Comparison of ENCODE assay signal across 6 cellular contexts in the genomic region with DNA sequence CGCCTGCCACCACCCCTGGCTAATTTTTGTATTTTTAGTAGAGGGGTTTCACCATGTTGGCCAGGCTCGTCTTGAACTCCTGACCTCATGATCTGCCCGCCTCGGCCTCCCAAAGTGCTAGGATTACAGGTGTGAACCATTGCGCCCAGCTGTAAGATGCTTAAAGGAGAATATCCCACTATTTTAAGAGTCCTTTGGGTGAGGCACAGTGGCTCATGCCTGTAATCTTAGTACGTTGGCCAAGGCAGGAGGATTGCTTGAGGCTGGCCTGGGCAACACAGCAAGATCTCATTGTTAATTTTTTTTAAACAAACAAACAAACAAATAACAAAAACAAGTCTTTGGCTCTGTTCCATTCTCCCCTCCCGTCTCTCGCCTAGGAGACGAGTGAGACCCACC. TPM values are rescaled to one million over a fixed set of nuclear protein-coding genes. Genes with fewer than 3 reads are reported as not detected.
DNase-seq lines count a peak whose midpoint lies in the region; TF ChIP-seq lines count a peak whose summit lies in the region.
"Not testable (repeated sequence)": the region's sequence is repeated elsewhere in the genome, so short reads cannot be mapped to it uniquely, and the experiment has no call there.
"Had no signal": no experiment of that assay in that cellular context is flagged by ENCODE, and none has a peak within 500 bp of the region (broad histone marks: within the 10 kb centered on the region; RNA-seq: fewer than 3 reads in every experiment).

No MANE protein-coding gene starts in this region.

- not testable (repeated sequence) for TF ChIP-seq CTCF in HEK293 (tag by site-specific recombination; IDR thresholded peaks at IDR 0.05); WI38 (IDR thresholded peaks at IDR 0.05; ENCODE audit: low read depth, low read length); esophagus muscularis mucosa (IDR thresholded peaks at IDR 0.05)

- not testable (repeated sequence) for H3K4me3 ChIP-seq in HEK293 (ENCODE audit: low read depth, low read length); esophagus muscularis mucosa
- H3K4me3 ChIP-seq in WI38 (ENCODE audit: low read depth, low read length) = peak overlapping the region; percentile 50
- peak overlapping the region in 1 of 2 experiments; percentile 75 for H3K4me3 ChIP-seq in mesenchymal stem cell (ENCODE audit: insufficient read depth in 1 of 2, low read depth in 1 of 2, low read length in 2 of 2)
- peak overlapping the region in 1 of 3 donors; percentile 51 for H3K4me3 ChIP-seq in skeletal muscle tissue (ENCODE audit: low read length in 3 of 3)

- not testable (repeated sequence) for H3K4me2 ChIP-seq in mesenchymal stem cell (ENCODE audit: low read length, poor library complexity, severe bottlenecking)

- peak overlapping the region; percentile 8 for H2AK5ac ChIP-seq in mesenchymal stem cell (ENCODE audit: low read length, severe bottlenecking)

- POLR2A ChIA-PET in HEK293 (lab: Yijun Ruan, JAX) = interaction anchor here (3.0 to 4.8 kb wide), 2 partner anchors 24 to 38 kb away, joined by 104 to 107 read pairs; partner anchors contain the start of genes FUS and KAT8

- H3K79me1 ChIP-seq in mesenchymal stem cell (replicated peaks; ENCODE audit: low read length, poor library complexity, severe bottlenecking) = not testable (repeated sequence)

- not testable (repeated sequence) for TF ChIP-seq POLR2A in esophagus muscularis mucosa (IDR thresholded peaks at IDR 0.05; ENCODE audit: low read depth)

- not testable (repeated sequence) for DNase-seq in esophagus muscularis mucosa (ENCODE audit: extremely low spot score); mesenchymal stem cell

- intact Hi-C loops in esophagus muscularis mucosa (cut with DNase I) = loop anchor here (5.0 kb wide), 2 partner anchors 34 to 154 kb away; partner anchors contain the start of genes BCKDK and HSD3B7

- H2BK5ac ChIP-seq in mesenchymal stem cell (ENCODE audit: low read depth, low read length, poor library complexity, severe bottlenecking) = not testable (repeated sequence)

- H3K4me1 ChIP-seq in HEK293 (ENCODE audit: control insufficient read depth, insufficient read depth, low read length) = not testable (repeated sequence)
- H3K4me1 ChIP-seq in esophagus muscularis mucosa (peaks cover 18 to 27% (median 23%) of the 10 kb centered on the region in 4 donors), mesenchymal stem cell (ENCODE audit: control insufficient read depth, insufficient read depth, low read depth, low read length) (peaks cover 29% of the 10 kb centered on the region), skeletal muscle tissue (ENCODE audit: control insufficient read depth in 3 of 3, insufficient read depth in 3 of 3, low read length in 3 of 3) (peaks cover 24 to 30% (median 26%) of the 10 kb centered on the region in 3 donors)

- H3K36me3 ChIP-seq in HEK293 (ENCODE audit: control insufficient read depth in 2 of 2, insufficient read depth in 1 of 2, low read length in 2 of 2); esophagus muscularis mucosa; mesenchymal stem cell (ENCODE audit: control insufficient read depth in 1 of 2, insufficient read depth in 2 of 2, low read depth in 1 of 2, low read length in 2 of 2); skeletal muscle tissue (ENCODE audit: control insufficient read depth in 3 of 3, insufficient read depth in 3 of 3, low read length in 3 of 3): not testable (repeated sequence)

- not testable (repeated sequence) for H3K14ac ChIP-seq in mesenchymal stem cell (ENCODE audit: low read length in 2 of 2)

- H3K27me3 ChIP-seq in esophagus muscularis mucosa; mesenchymal stem cell (ENCODE audit: control insufficient read depth in 1 of 2, insufficient read depth in 1 of 2, low read length in 2 of 2); skeletal muscle tissue (ENCODE audit: control insufficient read depth in 3 of 3, insufficient read depth in 3 of 3, low read length in 3 of 3): not testable (repeated sequence)

- peak overlapping the region; percentile 83 for H3K9ac ChIP-seq in mesenchymal stem cell (ENCODE audit: low read length)
- H3K9ac ChIP-seq in skeletal muscle tissue (ENCODE audit: low read depth in 1 of 3, low read length in 3 of 3) = peak overlapping the region in 2 of 3 donors; percentile 55 to 88

- peak overlapping the region; percentile 87 for H4K91ac ChIP-seq in mesenchymal stem cell (ENCODE audit: low read length)

- not testable (repeated sequence) for H4K8ac ChIP-seq in mesenchymal stem cell (ENCODE audit: low read length)

- H3K27ac ChIP-seq in HEK293 (ENCODE audit: extremely low read depth, low read depth, low read length) = peak overlapping the region; percentile 25; the same call in 1 of the 2 replicates
- peak overlapping the region; percentile 79 to 85 (median 81) for H3K27ac ChIP-seq in esophagus muscularis mucosa (replicated peaks in 1 of 4)
- H3K27ac ChIP-seq in mesenchymal stem cell (ENCODE audit: low read length, poor library complexity, severe bottlenecking) = not testable (repeated sequence)
- peak overlapping the region; percentile 70 for H3K27ac ChIP-seq in skeletal muscle tissue (ENCODE audit: low read depth, low read length)

- H2BK12ac ChIP-seq in mesenchymal stem cell (ENCODE audit: low read length in 2 of 2) = peak overlapping the region; percentile 44 to 75

- not testable (repeated sequence) for H2AFZ ChIP-seq in mesenchymal stem cell (ENCODE audit: low read depth, low read length)

- CTCF ChIA-PET in HEK293 (lab: Yijun Ruan, JAX) = interaction anchor here (0.8 to 3.0 kb wide), 7 partner anchors 14 to 242 kb away, joined by 3 to 20 read pairs (median 5); partner anchors contain the start of genes BCKDK, ZNF646 and ZNF668

- H3K4ac ChIP-seq in mesenchymal stem cell (ENCODE audit: low read depth in 1 of 2, low read length in 2 of 2) = peak overlapping the region in 1 of 2 experiments; percentile 3

- H3K9me3 ChIP-seq in HEK293 (ENCODE audit: control insufficient read depth, insufficient read depth, low read depth, low read length); esophagus muscularis mucosa; mesenchymal stem cell (ENCODE audit: control insufficient read depth, low read length); skeletal muscle tissue (ENCODE audit: control insufficient read depth in 3 of 3, low read length in 3 of 3): not testable (repeated sequence)

- H3K23ac ChIP-seq in mesenchymal stem cell (ENCODE audit: low read length in 2 of 2) = not testable (repeated sequence)

- not testable (repeated sequence) for TF ChIP-seq EP300 in esophagus muscularis mucosa (IDR thresholded peaks at IDR 0.05)

- WGBS in esophagus muscularis mucosa = 92% methylated on average over 9 of the region's 9 CpGs
- 98% methylated on average over 9 of the region's 9 CpGs for WGBS in mesenchymal stem cell

- H3K18ac ChIP-seq in mesenchymal stem cell (ENCODE audit: low read depth in 1 of 2, low read length in 2 of 2) = not testable (repeated sequence)

- peak overlapping the region; percentile 4 for H2BK15ac ChIP-seq in mesenchymal stem cell (ENCODE audit: low read depth, poor library complexity, severe bottlenecking)

- not testable (repeated sequence) for H2BK120ac ChIP-seq in mesenchymal stem cell (ENCODE audit: low read depth, low read length)

TF ChIP-seq in HEK293, 187 proteins besides CTCF, POLR2A, EP300 and RAD21:
- 0 out of 2 replicates have a peak, but pooled peaks have one; percentile 49 for TF ChIP-seq ZNF18 (tag by site-specific recombination; IDR thresholded peaks at IDR 0.05)

RNA-seq across cellular contexts. Expression of gene PRSS8, which starts 5.5 kb away (rescaled TPM):
- total RNA-seq in esophagus muscularis mucosa (under 1 TPM in 1 of 4 donors, not detected in 3; 0.34 TPM), skeletal muscle tissue (not detected)
- not detected for polyA plus RNA-seq in mesenchymal stem cell (2013, experiment 1 of 2)
- not detected for polyA plus RNA-seq in mesenchymal stem cell (2013, experiment 2 of 2)
- total RNA-seq: activated naive CD8-positive, alpha-beta T cell treated with anti-CD3 and anti-CD28 coated beads, Interleukin-2, amount 10 ng/mL, durations not matched to agents 7 days and 5 days had no signal

RNA-seq across cellular contexts. Expression of gene PRSS36, which starts 8.8 kb away (rescaled TPM):
- total RNA-seq in esophagus muscularis mucosa = 1 to 10 TPM; 2.7 to 8.4 (median 5.1) TPM
- polyA plus RNA-seq in mesenchymal stem cell (2013, experiment 1 of 2) = 0.29 TPM
- polyA plus RNA-seq in mesenchymal stem cell (2013, experiment 2 of 2) = 0.14 TPM
- 0.52 TPM for total RNA-seq in skeletal muscle tissue

RNA-seq across cellular contexts. Expression of gene KAT8, which starts 23.6 kb away (rescaled TPM):
- total RNA-seq in esophagus muscularis mucosa (10 to 100 TPM; 61.0 to 83.4 (median 72.6) TPM), skeletal muscle tissue (43.3 TPM)
- 21.2 TPM for polyA plus RNA-seq in mesenchymal stem cell (2013, experiment 1 of 2)
- 20.3 TPM for polyA plus RNA-seq in mesenchymal stem cell (2013, experiment 2 of 2)

RNA-seq across cellular contexts. Expression of gene BCKDK, which starts 32.9 kb away (rescaled TPM):
- total RNA-seq in esophagus muscularis mucosa (10 to 100 TPM; 34.1 to 73.7 (median 51.4) TPM), skeletal muscle tissue (8.9 TPM)
- 43.8 TPM for polyA plus RNA-seq in mesenchymal stem cell (2013, experiment 1 of 2)
- polyA plus RNA-seq in mesenchymal stem cell (2013, experiment 2 of 2) = 43.8 TPM

RNA-seq across cellular contexts. Expression of gene FUS, which starts 38.9 kb away (rescaled TPM):
- total RNA-seq in esophagus muscularis mucosa (10 to 100 TPM; 24.0 to 45.1 (median 34.2) TPM), skeletal muscle tissue (40.2 TPM)
- 358 TPM for polyA plus RNA-seq in mesenchymal stem cell (2013, experiment 1 of 2)
- 365 TPM for polyA plus RNA-seq in mesenchymal stem cell (2013, experiment 2 of 2)
